ENCODE assay signal across 8 cellular contexts in genomic region chr11:93741094-93741881, GRCh38. TPM values are rescaled to one million over a fixed set of nuclear protein-coding genes. Genes with fewer than 3 reads are reported as not detected.
DNase-seq lines count a peak whose midpoint lies in the region; ATAC-seq and FAIRE-seq lines count a peak whose summit lies in the region.

C11orf54 (plus strand) TSS chr11:93741672; CDS start chr11:93747394, 5,722 bp downstream.
TAF1D (minus strand) TSS chr11:93741495; CDS start chr11:93739304, 2,191 bp downstream.

- H2BK120ac ChIP-seq in mesendoderm (ENCODE audit: low read depth, low read length), result peak within 1 kb of the TSS; percentile 32

- peaks cover 8% of the 10 kb centered on the region for H3K79me1 ChIP-seq in mesendoderm (ENCODE audit: low read length)

- H3K4me3 ChIP-seq in endocrine pancreas (ENCODE audit: control insufficient read depth, insufficient read depth, low read length) (peak within 1 kb of the TSS; percentile 95), mesendoderm (ENCODE audit: low read length) (peak within 1 kb of the TSS; percentile 100)

- H3K36me3 ChIP-seq in endocrine pancreas (ENCODE audit: control insufficient read depth, insufficient read depth, low read length) (no peaks in the 10 kb centered on the region), mesendoderm (ENCODE audit: control insufficient read depth, insufficient read depth, low read length) (peaks cover 5% of the 10 kb centered on the region)

- peak; percentile 99 for DNase-seq in COR-L47 (lab: John Stamatoyannopoulos, UW)
- DNase-seq in HTR-8/SVneo (ENCODE audit: insufficient read length, low spot score), result peak; percentile 94
- peak; percentile 97 for DNase-seq in NOMO-1 treated with dmso at 0.1 percent for 144 hours (lab: John Stamatoyannopoulos, UW; ENCODE audit: unreplicated experiment)
- DNase-seq in activated CD8-positive, alpha-beta memory T cell treated with anti-CD3 and anti-CD28 coated beads for 48 hours (ENCODE audit: low read depth in 2 of 3, low spot score in 2 of 3), result peak; percentile 76 to 94 (median 80)
- DNase-seq in mesendoderm, result peak; percentile 99
- peak; percentile 94 for DNase-seq in stimulated activated CD8-positive, alpha-beta memory T cell treated with anti-CD3 and anti-CD28 coated beads, Interleukin-15, amount 100 ng/mL, for 1 hour (ENCODE audit: low read depth)

- H3K4me1 ChIP-seq in endocrine pancreas (ENCODE audit: control insufficient read depth, insufficient read depth, low read length) (peaks cover 20% of the 10 kb centered on the region), mesendoderm (ENCODE audit: control insufficient read depth, low read depth, low read length) (no peaks in the 10 kb centered on the region)

- H3K23ac ChIP-seq in mesendoderm (ENCODE audit: low read length), result peak within 1 kb of the TSS; percentile 76

- H3K9ac ChIP-seq in endocrine pancreas (ENCODE audit: control insufficient read depth, insufficient read depth, low read length) (peak within 1 kb of the TSS; percentile 93), mesendoderm (ENCODE audit: low read length) (peak within 1 kb of the TSS; percentile 100)

- peak within 1 kb of the TSS; percentile 95 for H3K4me2 ChIP-seq in mesendoderm (ENCODE audit: low read length)

- peak within 1 kb of the TSS; percentile 99 for H4K8ac ChIP-seq in mesendoderm (ENCODE audit: low read depth, low read length)

- H2BK15ac ChIP-seq in mesendoderm (replicated peaks; ENCODE audit: low read depth), result no peak within 1 kb of the TSS

- peak; percentile 81 for FAIRE-seq in HTR-8/SVneo (lab: Jason Lieb, UNC)

- no CpG with 5 or more reads among the region's 65 CpGs for whole genome bisulfite sequencing in mesendoderm (ENCODE audit: extremely low coverage, insufficient coverage, low lambda C conversion rate)

- H3K4ac ChIP-seq in mesendoderm (ENCODE audit: low read depth, low read length), result peak within 1 kb of the TSS; percentile 99

- H3K79me2 ChIP-seq in mesendoderm (ENCODE audit: control insufficient read depth, insufficient read depth, low read length), result peaks cover 49% of the 10 kb centered on the region

- peak within 1 kb of the TSS; percentile 59 for H4K5ac ChIP-seq in mesendoderm (ENCODE audit: low read length)

- ATAC-seq in GM21367 (IDR thresholded peaks at IDR 0.05; ENCODE audit: unreplicated experiment), result peak; percentile 83

- H2BK5ac ChIP-seq in mesendoderm (ENCODE audit: low read length), result peak within 1 kb of the TSS; percentile 96

- H2AK5ac ChIP-seq in mesendoderm (ENCODE audit: low read length), result peak within 1 kb of the TSS; percentile 90

- peak within 1 kb of the TSS; percentile 100 for H3K56ac ChIP-seq in mesendoderm (ENCODE audit: low read length)

- H3K27me3 ChIP-seq in endocrine pancreas (ENCODE audit: control insufficient read depth, insufficient read depth, low read length) (no peaks in the 10 kb centered on the region), mesendoderm (ENCODE audit: insufficient read depth, low read length, poor library complexity) (no peaks in the 10 kb centered on the region)

- peak within 1 kb of the TSS; percentile 98 for H3K18ac ChIP-seq in mesendoderm (ENCODE audit: low read length)

- H3K9me3 ChIP-seq in endocrine pancreas (ENCODE audit: control insufficient read depth, low read length), result no peaks in the 10 kb centered on the region

- peak within 1 kb of the TSS; percentile 90 for H3K27ac ChIP-seq in mesendoderm (ENCODE audit: low read depth, low read length)

RNA-seq across cellular contexts. Expression of gene C11orf54, which starts in this region (rescaled TPM):
- polyA plus RNA-seq in mesendoderm (2013, experiment 1 of 2), result 7.6 TPM
- polyA plus RNA-seq in mesendoderm (2013, experiment 2 of 2), result 8.1 TPM

RNA-seq across cellular contexts. Expression of gene TAF1D, which starts in this region (rescaled TPM):
- polyA plus RNA-seq in mesendoderm (2013, experiment 1 of 2), result 238 TPM
- 235 TPM for polyA plus RNA-seq in mesendoderm (2013, experiment 2 of 2)

Comparison
In these comparisons a context has a peak if more than half of its experiments do, and no peak if none do; other contexts are left out.
1. Peak in every context shown above with its lines: DNase-seq, ATAC-seq, H3K4me3 ChIP-seq and H3K27ac ChIP-seq.